Comparison of ENCODE assay signal across 7 cellular contexts in genomic region chr9:136949239-136949816, GRCh38. TPM values are rescaled to one million over a fixed set of nuclear protein-coding genes. Genes with fewer than 3 reads are reported as not detected.
A peak's percentile ranks its signal among the peaks of the same experiment; 100 is the strongest.
DNase-seq lines count a peak whose midpoint lies in the region; ATAC-seq, FAIRE-seq and TF ChIP-seq lines count a peak whose summit lies in the region.

No MANE protein-coding gene starts in this region.

- no peaks in the 10 kb centered on the region for H3K9me3 Mint-ChIP-seq in activated CD8-positive, alpha-beta T cell treated with anti-CD3 and anti-CD28 coated beads, Interleukin-2, amount 10 ng/mL, durations not matched to agents 7 days and 5 days (ENCODE audit: insufficient read depth)
- H3K9me3 Mint-ChIP-seq in stimulated activated naive CD8-positive, alpha-beta T cell treated with anti-CD3 and anti-CD28 coated beads, Interleukin-15, amount 100 ng/mL, for 72 hours, result no peaks in the 10 kb centered on the region

- H3K36me3 ChIP-seq in HUES48 (ENCODE audit: control insufficient read depth, insufficient read depth, low read length), result no peaks in the 10 kb centered on the region

- H3K27me3 ChIP-seq in HUES48 (ENCODE audit: control insufficient read depth, insufficient read depth, low read length), result no peaks in the 10 kb centered on the region

- POLR2A ChIA-PET in activated CD8-positive, alpha-beta T cell treated with anti-CD3 and anti-CD28 coated beads, Interleukin-2, amount 10 ng/mL, durations not matched to agents 7 days and 5 days (lab: Charles Lee), result interaction anchor here (1.0 to 2.6 kb wide), 2 partner anchors 77 to 85 kb away, joined by 4 to 11 read pairs; no protein-coding TSS in a partner anchor

- CTCF ChIA-PET in activated CD8-positive, alpha-beta T cell treated with anti-CD3 and anti-CD28 coated beads, Interleukin-2, amount 10 ng/mL, durations not matched to agents 7 days and 5 days (lab: Charles Lee), result interaction anchor here (1.1 to 5.5 kb wide), 4 partner anchors 79 to 161 kb away, joined by 3 to 146 read pairs (median 22); partner anchors contain the start of gene ABCA2

- H3K36me3 Mint-ChIP-seq in activated CD8-positive, alpha-beta T cell treated with anti-CD3 and anti-CD28 coated beads, Interleukin-2, amount 10 ng/mL, durations not matched to agents 7 days and 5 days (ENCODE audit: low read depth), result no peaks in the 10 kb centered on the region

- H3K9ac ChIP-seq in HUES48 (ENCODE audit: low read depth, low read length), result peak overlapping the region; percentile 44; the same call in 1 of the 2 replicates

- H3K27ac ChIP-seq in HUES48 (ENCODE audit: low read depth, low read length), result peak overlapping the region; percentile 47

- no peak for FAIRE-seq in H54 (lab: Jason Lieb, UNC)

- DNase-seq in activated CD8-positive, alpha-beta T cell treated with anti-CD3 and anti-CD28 coated beads, Interleukin-2, amount 10 ng/mL, durations not matched to agents 7 days and 5 days, result no peak
- no peak for DNase-seq in stimulated activated naive CD8-positive, alpha-beta T cell treated with anti-CD3 and anti-CD28 coated beads, Interleukin-15, amount 100 ng/mL, for 72 hours
- DNase-seq in Ammon's horn (ENCODE audit: low spot score) (no peak), H54 (ENCODE audit: insufficient read length, low spot score) (no peak)

- peak overlapping the region; percentile 88 for H3K27ac Mint-ChIP-seq in activated CD8-positive, alpha-beta T cell treated with anti-CD3 and anti-CD28 coated beads, Interleukin-2, amount 10 ng/mL, durations not matched to agents 7 days and 5 days
- peak overlapping the region; percentile 61 to 71 for H3K27ac Mint-ChIP-seq in stimulated activated naive CD8-positive, alpha-beta T cell treated with anti-CD3 and anti-CD28 coated beads, Interleukin-15, amount 100 ng/mL, for 72 hours

- H3K4me1 ChIP-seq in HUES48 (ENCODE audit: control insufficient read depth, insufficient read depth, low read length), result peaks cover 12% of the 10 kb centered on the region

- no peaks in the 10 kb centered on the region for H3K27me3 Mint-ChIP-seq in activated CD8-positive, alpha-beta T cell treated with anti-CD3 and anti-CD28 coated beads, Interleukin-2, amount 10 ng/mL, durations not matched to agents 7 days and 5 days (ENCODE audit: low read depth)
- no peaks in the 10 kb centered on the region for H3K27me3 Mint-ChIP-seq in stimulated activated naive CD8-positive, alpha-beta T cell treated with anti-CD3 and anti-CD28 coated beads, Interleukin-15, amount 100 ng/mL, for 72 hours

- peaks cover 21% of the 10 kb centered on the region for H3K4me1 Mint-ChIP-seq in activated CD8-positive, alpha-beta T cell treated with anti-CD3 and anti-CD28 coated beads, Interleukin-2, amount 10 ng/mL, durations not matched to agents 7 days and 5 days (ENCODE audit: low read depth)
- H3K4me1 Mint-ChIP-seq in stimulated activated naive CD8-positive, alpha-beta T cell treated with anti-CD3 and anti-CD28 coated beads, Interleukin-15, amount 100 ng/mL, for 72 hours, result peaks cover 34% of the 10 kb centered on the region

- H3K9me3 ChIP-seq in HUES48 (ENCODE audit: control insufficient read depth, insufficient read depth, low read length), result no peaks in the 10 kb centered on the region

- TF ChIP-seq POLR2A in H54 (IDR thresholded peaks at IDR 0.05; ENCODE audit: low read depth, low read length), result no peak

- H3K4me3 ChIP-seq in HUES48 (ENCODE audit: low read depth, low read length) (peak overlapping the region; percentile 62), iPS-11a (ENCODE audit: low read depth, low read length) (peak overlapping the region; percentile 41)

- peak overlapping the region; percentile 84 for H3K4me3 Mint-ChIP-seq in activated CD8-positive, alpha-beta T cell treated with anti-CD3 and anti-CD28 coated beads, Interleukin-2, amount 10 ng/mL, durations not matched to agents 7 days and 5 days
- H3K4me3 Mint-ChIP-seq in stimulated activated naive CD8-positive, alpha-beta T cell treated with anti-CD3 and anti-CD28 coated beads, Interleukin-15, amount 100 ng/mL, for 72 hours, result peak overlapping the region; percentile 83 to 87

- ATAC-seq in activated CD8-positive, alpha-beta T cell treated with anti-CD3 and anti-CD28 coated beads, Interleukin-2, amount 10 ng/mL, durations not matched to agents 7 days and 5 days, result no peak
- no peak for ATAC-seq in stimulated activated naive CD8-positive, alpha-beta T cell treated with anti-CD3 and anti-CD28 coated beads, Interleukin-15, amount 100 ng/mL, for 72 hours
- ATAC-seq in GM19035 (IDR thresholded peaks at IDR 0.05; ENCODE audit: unreplicated experiment), result no peak

RNA-seq across cellular contexts. Expression of gene LCN12, which starts 2.7 kb away (rescaled TPM):
- 1 to 10 TPM; 1.0 to 1.7 TPM for total RNA-seq in activated CD8-positive, alpha-beta T cell treated with anti-CD3 and anti-CD28 coated beads, Interleukin-2, amount 10 ng/mL, durations not matched to agents 7 days and 5 days

RNA-seq across cellular contexts. Expression of gene C8G, which starts 4.3 kb away (rescaled TPM):
- 1 to 10 TPM; 1.4 to 1.5 TPM for total RNA-seq in activated CD8-positive, alpha-beta T cell treated with anti-CD3 and anti-CD28 coated beads, Interleukin-2, amount 10 ng/mL, durations not matched to agents 7 days and 5 days

RNA-seq across cellular contexts. Expression of gene FBXW5, which starts 4.8 kb away (rescaled TPM):
- total RNA-seq in activated CD8-positive, alpha-beta T cell treated with anti-CD3 and anti-CD28 coated beads, Interleukin-2, amount 10 ng/mL, durations not matched to agents 7 days and 5 days, result 100 to 1,000 TPM; 103 to 104 TPM

RNA-seq across cellular contexts. Expression of gene PTGDS, which starts 28.0 kb away (rescaled TPM):
- 1 to 10 TPM; 1.2 to 1.4 TPM for total RNA-seq in activated CD8-positive, alpha-beta T cell treated with anti-CD3 and anti-CD28 coated beads, Interleukin-2, amount 10 ng/mL, durations not matched to agents 7 days and 5 days

RNA-seq across cellular contexts. Expression of gene LCNL1, which starts 33.5 kb away (rescaled TPM):
- total RNA-seq in activated CD8-positive, alpha-beta T cell treated with anti-CD3 and anti-CD28 coated beads, Interleukin-2, amount 10 ng/mL, durations not matched to agents 7 days and 5 days, result not detected
